22 cellular contexts compared by ENCODE assay signal in genomic region chr13:108993346-108993745, GRCh38.
DNase-seq lines count a peak whose midpoint lies in the region; ATAC-seq, FAIRE-seq and TF ChIP-seq lines count a peak whose summit lies in the region.
"Had no signal": no experiment of that assay in that cellular context is flagged by ENCODE, and none has a peak within 500 bp of the region (broad histone marks: within the 10 kb centered on the region; RNA-seq: fewer than 3 reads in every experiment).

No MANE protein-coding gene starts in this region.

- H2BK120ac ChIP-seq in H1 (replicated peaks; ENCODE audit: low read depth, low read length), result no peak overlapping the region

- CTCF ChIA-PET in PC-3 (lab: Charles Lee) (no interaction called here), H1 (lab: Charles Lee; ENCODE audit: partially characterized antibody) (interaction anchor here (0.7 to 1.1 kb wide), 2 partner anchors 32 to 148 kb away, joined by 3 read pairs; no protein-coding TSS in a partner anchor)

- DNase-seq in HCEC 1CT (peak; percentile 63), PC-3 (no peak), H1 (ENCODE audit: low read depth in 1 of 2, low spot score in 2 of 2) (no peak), GM10266 (ENCODE audit: extremely low spot score) (no peak), activated T-cell treated with anti-CD3 and anti-CD28 coated beads for 4 hours (no peak)
- no peak for DNase-seq in activated naive CD8-positive, alpha-beta T cell treated with anti-CD3 and anti-CD28 coated beads, Interleukin-2, amount 50 U/mL, for 24 hours
- DNase-seq in activated CD4-positive, alpha-beta T cell treated with anti-CD3 and anti-CD28 coated beads, Interleukin-2, amount 50 U/mL, for 1 hour, result no peak
- DNase-seq: activated CD4-positive, alpha-beta memory T cell treated with anti-CD3 and anti-CD28 coated beads for 36 hours; C1 segment of cervical spinal cord; mucosa of descending colon; NCI-H2081 treated with DMSO at 0.1 percent for 48 hours; NCI-H510A treated with DMSO at 0.1 percent for 48 hours; OCI-M1; stimulated activated CD4-positive, alpha-beta T cell treated with anti-CD3 and anti-CD28 coated beads, Interleukin-2, amount 100 ng/mL, for 24 hours; stimulated activated naive CD8-positive, alpha-beta T cell treated with anti-CD3 and anti-CD28 coated beads, Interleukin-15, Interleukin-2, amounts not matched to agents 100 U/mL and 50 U/mL, for 24 hours had no signal

- no peak overlapping the region for H3K56ac ChIP-seq in H1 (replicated peaks; ENCODE audit: insufficient read length, low read depth, low read length)

- H3K23ac ChIP-seq in H1 (ENCODE audit: insufficient read length), result no peak overlapping the region

- no peak overlapping the region for H2BK5ac ChIP-seq in H1 (ENCODE audit: low read depth, low read length)

- WGBS in H1 (ENCODE audit: extremely low coverage in 1 of 2, insufficient coverage in 1 of 2, insufficient read length in 1 of 2, insufficient replicate concordance in 2 of 2, low coverage in 1 of 2, low lambda C conversion rate in 2 of 2, missing lambda C conversion rate in 1 of 2), 2 experiments, result 94% methylated on average over 5 of the region's 5 CpGs; no CpG with 5 or more reads in 1 of the 2 experiments

- H3K4me3 ChIP-seq in PC-3 (ENCODE audit: low read length), result no peak overlapping the region
- no peak overlapping the region for H3K4me3 ChIP-seq in H1 (ENCODE audit: extremely low read depth in 1 of 4, insufficient read depth in 2 of 4, low read depth in 3 of 4, low read length in 4 of 4)
- H3K4me3 ChIP-seq: mucosa of descending colon had no signal

- H3K27ac Mint-ChIP-seq in activated naive CD8-positive, alpha-beta T cell treated with anti-CD3 and anti-CD28 coated beads, Interleukin-2, amount 50 U/mL, for 24 hours, result no peak overlapping the region
- H3K27ac Mint-ChIP-seq: activated CD4-positive, alpha-beta memory T cell treated with anti-CD3 and anti-CD28 coated beads for 36 hours; activated naive CD4-positive, alpha-beta T cell treated with anti-CD3 and anti-CD28 coated beads, Interleukin-2, amount 50 U/mL, for 24 hours; brain; IgD-negative memory B cell; type B pancreatic cell; WTC11 had no signal

- FAIRE-seq in H1 (lab: Jason Lieb, UNC), result no peak
- FAIRE-seq: D721Med had no signal

- H3K4me1 Mint-ChIP-seq in activated naive CD8-positive, alpha-beta T cell treated with anti-CD3 and anti-CD28 coated beads, Interleukin-2, amount 50 U/mL, for 24 hours, result no peaks in the 10 kb centered on the region
- H3K4me1 Mint-ChIP-seq: activated naive CD4-positive, alpha-beta T cell treated with anti-CD3 and anti-CD28 coated beads, Interleukin-2, amount 50 U/mL, for 24 hours; IgD-negative memory B cell had no signal

- H3K36me3 ChIP-seq in PC-3 (ENCODE audit: low read depth, low read length) (no peaks in the 10 kb centered on the region), H1 (ENCODE audit: control insufficient read depth in 2 of 4, insufficient read depth in 4 of 4, low read length in 3 of 4) (no peaks in the 10 kb centered on the region)

- no peak overlapping the region for H3K18ac ChIP-seq in H1 (ENCODE audit: extremely low read depth, low read length)

- H3K9me3 ChIP-seq in PC-3 (ENCODE audit: low read length), result no peaks in the 10 kb centered on the region
- no peaks in the 10 kb centered on the region for H3K9me3 ChIP-seq in H1 (ENCODE audit: insufficient read depth in 2 of 2, low read depth in 1 of 2, low read length in 1 of 2)
- H3K9me3 ChIP-seq: mucosa of descending colon had no signal

- no peaks in the 10 kb centered on the region for H3K9me3 Mint-ChIP-seq in activated naive CD8-positive, alpha-beta T cell treated with anti-CD3 and anti-CD28 coated beads, Interleukin-2, amount 50 U/mL, for 24 hours
- H3K9me3 Mint-ChIP-seq: activated CD4-positive, alpha-beta memory T cell treated with anti-CD3 and anti-CD28 coated beads for 36 hours; activated naive CD4-positive, alpha-beta T cell treated with anti-CD3 and anti-CD28 coated beads, Interleukin-2, amount 50 U/mL, for 24 hours; brain; neural crest cell; type B pancreatic cell; WTC11 had no signal

- no peaks in the 10 kb centered on the region for H3K36me3 Mint-ChIP-seq in activated naive CD8-positive, alpha-beta T cell treated with anti-CD3 and anti-CD28 coated beads, Interleukin-2, amount 50 U/mL, for 24 hours (ENCODE audit: low read depth)
- H3K36me3 Mint-ChIP-seq: activated CD4-positive, alpha-beta memory T cell treated with anti-CD3 and anti-CD28 coated beads for 36 hours; activated naive CD4-positive, alpha-beta T cell treated with anti-CD3 and anti-CD28 coated beads, Interleukin-2, amount 50 U/mL, for 24 hours; brain; IgD-negative memory B cell; type B pancreatic cell; WTC11 had no signal

- no peak for TF ChIP-seq CTCF in PC-3 (conservative IDR thresholded peaks at IDR 0.05; ENCODE audit: low read depth, low read length)
- no peak for TF ChIP-seq CTCF in H1 (IDR thresholded peaks at IDR 0.05; ENCODE audit: control extremely low read depth in 1 of 3, insufficient read depth in 1 of 3, low read depth in 1 of 3, low read length in 3 of 3)
- no peak for TF ChIP-seq CTCF in GM10266 (IDR thresholded peaks at IDR 0.05; ENCODE audit: control insufficient read depth, insufficient read depth, low read depth, missing control alignments)

- H4K8ac ChIP-seq in H1 (ENCODE audit: extremely low read depth, insufficient read depth, low read length), result no peak overlapping the region

- no peaks in the 10 kb centered on the region for H3K9me2 ChIP-seq in PC-3 (replicated peaks; ENCODE audit: low read length)

- H2AFZ ChIP-seq in PC-3 (ENCODE audit: low read length), result no peak overlapping the region
- H2AFZ ChIP-seq in H1 (ENCODE audit: low read length), result no peak overlapping the region

- no peak overlapping the region for H3K14ac ChIP-seq in H1 (ENCODE audit: insufficient read length)

- H3K4me2 ChIP-seq in PC-3 (ENCODE audit: low read length) (no peak overlapping the region), H1 (ENCODE audit: insufficient read depth in 1 of 2, low read depth in 2 of 2, low read length in 2 of 2) (no peak overlapping the region)

- H2BK15ac ChIP-seq in H1 (ENCODE audit: low read length), result no peak overlapping the region

- H4K20me1 ChIP-seq in PC-3 (ENCODE audit: low read length), result no peaks in the 10 kb centered on the region
- no peaks in the 10 kb centered on the region for H4K20me1 ChIP-seq in H1 (replicated peaks in 1 of 2; ENCODE audit: control insufficient read depth in 1 of 2, insufficient read depth in 2 of 2, low read length in 2 of 2)

- H3K9ac ChIP-seq in PC-3 (ENCODE audit: low read length) (peak overlapping the region; percentile 4; the same call in 1 of the 2 replicates), H1 (replicated peaks in 1 of 4; ENCODE audit: extremely low read depth in 1 of 4, low read depth in 3 of 4, low read length in 3 of 4) (no peak overlapping the region)

- H4K5ac ChIP-seq in H1 (ENCODE audit: insufficient read length, low read depth, low read length), result no peak overlapping the region

- no peaks in the 10 kb centered on the region for H3F3A ChIP-seq in PC-3 (ENCODE audit: low read length, unreplicated experiment)

- no peak for TF ChIP-seq RAD21 in H1 (IDR thresholded peaks at IDR 0.05 in 1 of 2, conservative IDR thresholded peaks at IDR 0.05 in 1 of 2; ENCODE audit: low read depth in 2 of 2, low read length in 2 of 2)

- peaks cover 11% of the 10 kb centered on the region for H3K27me3 Mint-ChIP-seq in activated naive CD8-positive, alpha-beta T cell treated with anti-CD3 and anti-CD28 coated beads, Interleukin-2, amount 50 U/mL, for 24 hours
- H3K27me3 Mint-ChIP-seq: activated CD4-positive, alpha-beta memory T cell treated with anti-CD3 and anti-CD28 coated beads for 36 hours; IgD-negative memory B cell; type B pancreatic cell had no signal

- no peaks in the 10 kb centered on the region for H3K23me2 ChIP-seq in H1 (ENCODE audit: low read depth, low read length)

- no peak overlapping the region for H4K91ac ChIP-seq in H1 (replicated peaks; ENCODE audit: insufficient read length, low read length)

- H2BK12ac ChIP-seq in H1 (ENCODE audit: low read depth, low read length), result no peak overlapping the region

- no peaks in the 10 kb centered on the region for H3K27me3 ChIP-seq in PC-3 (ENCODE audit: low read length)
- no peaks in the 10 kb centered on the region for H3K27me3 ChIP-seq in H1 (replicated peaks in 1 of 4; ENCODE audit: control insufficient read depth in 3 of 4, extremely low read depth in 1 of 4, insufficient read depth in 3 of 4, low read length in 3 of 4)

- H3K79me2 ChIP-seq in PC-3 (ENCODE audit: low read length) (no peaks in the 10 kb centered on the region), H1 (ENCODE audit: control insufficient read depth in 1 of 2, insufficient read depth in 2 of 2, low read length in 2 of 2) (no peaks in the 10 kb centered on the region)

- no peak overlapping the region for H3K27ac ChIP-seq in PC-3 (ENCODE audit: low read length)
- no peak overlapping the region for H3K27ac ChIP-seq in H1 (ENCODE audit: low read depth, low read length)

- H3K4me1 ChIP-seq in PC-3 (ENCODE audit: insufficient read depth, low read length) (peaks cover 5% of the 10 kb centered on the region; the same call in 1 of the 2 replicates), H1 (replicated peaks in 1 of 4; ENCODE audit: control insufficient read depth in 3 of 4, insufficient read depth in 4 of 4, low read length in 3 of 4) (peaks cover 0 to 2% (median 0%) of the 10 kb centered on the region in 4 experiments; a peak in 1 of 7 replicates)

- H2AK5ac ChIP-seq in H1 (ENCODE audit: low read depth, low read length), result no peak overlapping the region

- no peak overlapping the region for H3K4ac ChIP-seq in H1 (replicated peaks; ENCODE audit: insufficient read length, low read depth, low read length)

- ATAC-seq in PC-3, result no peak
- ATAC-seq in activated naive CD8-positive, alpha-beta T cell treated with anti-CD3 and anti-CD28 coated beads, Interleukin-2, amount 50 U/mL, for 24 hours, result no peak
- ATAC-seq: mucosa of descending colon; stimulated activated naive CD8-positive, alpha-beta T cell treated with anti-CD3 and anti-CD28 coated beads, Interleukin-15, Interleukin-2, amounts not matched to agents 100 U/mL and 50 U/mL, for 24 hours; WTC11 had no signal

- no peak overlapping the region for H3K4me3 Mint-ChIP-seq in activated naive CD8-positive, alpha-beta T cell treated with anti-CD3 and anti-CD28 coated beads, Interleukin-2, amount 50 U/mL, for 24 hours
- H3K4me3 Mint-ChIP-seq: activated CD4-positive, alpha-beta memory T cell treated with anti-CD3 and anti-CD28 coated beads for 36 hours; activated naive CD4-positive, alpha-beta T cell treated with anti-CD3 and anti-CD28 coated beads, Interleukin-2, amount 50 U/mL, for 24 hours; brain; IgD-negative memory B cell; neural crest cell; type B pancreatic cell; WTC11 had no signal

- H2BK20ac ChIP-seq in H1 (ENCODE audit: low read length), result no peak overlapping the region

- no peaks in the 10 kb centered on the region for H3K79me1 ChIP-seq in H1 (ENCODE audit: low read depth, low read length)

- intact Hi-C loops in PC-3 (cut with micrococcal nuclease), result no loop called here

- POLR2A ChIA-PET in PC-3 (lab: Charles Lee; ENCODE audit: unreplicated experiment), result no interaction called here
- POLR2A ChIA-PET in H1 (lab: Charles Lee; ENCODE audit: partially characterized antibody), result no interaction called here

- TF ChIP-seq POLR2A in H1 (IDR thresholded peaks at IDR 0.05; ENCODE audit: control extremely low read depth in 1 of 2, low read depth in 2 of 2, low read length in 2 of 2), result no peak

- BruUV-seq in PC-3 (replicated peaks; lab: Mats Ljungman, UMichigan), result no TSS peak

- TF ChIP-seq EP300 in H1 (IDR thresholded peaks at IDR 0.05; ENCODE audit: borderline replicate concordance in 1 of 2, low read depth in 2 of 2, low read length in 2 of 2), result no peak
